12 cellular contexts compared by ENCODE assay signal in genomic region chr10:72107325-72108003, GRCh38. TPM values are rescaled to one million over a fixed set of nuclear protein-coding genes. Genes with fewer than 3 reads are reported as not detected.
A peak's percentile ranks its signal among the peaks of the same experiment; 100 is the strongest.
DNase-seq lines count a peak whose midpoint lies in the region; ATAC-seq and TF ChIP-seq lines count a peak whose summit lies in the region.
"Had no signal": no experiment of that assay in that cellular context is flagged by ENCODE, and none has a peak within 500 bp of the region (broad histone marks: within the 10 kb centered on the region; RNA-seq: fewer than 3 reads in every experiment).

No MANE protein-coding gene starts in this region.

- intact Hi-C loops in Calu3 (cut with micrococcal nuclease; ENCODE audit: unreplicated experiment) = no loop called here
- intact Hi-C loops in activated CD4-positive, alpha-beta memory T cell treated with anti-CD3 and anti-CD28 coated beads for 36 hours (cut with micrococcal nuclease) = loop anchor here (1.0 to 5.0 kb wide), 4 partner anchors 10 to 225 kb away; partner anchors contain the start of gene SPOCK2

- ATAC-seq in GM21360 (IDR thresholded peaks at IDR 0.05; ENCODE audit: unreplicated experiment) = no peak

- no peak overlapping the region for H4K8ac ChIP-seq in mesendoderm (ENCODE audit: low read depth, low read length)

- H3K27ac ChIP-seq in mesendoderm (ENCODE audit: low read depth, low read length) = no peak overlapping the region
- H3K27ac ChIP-seq: thoracic aorta had no signal

- CTCF ChIA-PET in Calu3 (lab: Charles Lee) = interaction anchor here (0.6 to 1.5 kb wide), 6 partner anchors 59 to 411 kb away, joined by 3 to 5 read pairs (median 3); no protein-coding TSS in a partner anchor
- CTCF ChIA-PET in activated CD4-positive, alpha-beta memory T cell treated with anti-CD3 and anti-CD28 coated beads for 36 hours (lab: Charles Lee) = interaction anchor here (1.1 to 2.6 kb wide), 3 partner anchors 19 to 232 kb away, joined by 4 to 8 read pairs (median 6); partner anchors contain the start of gene SPOCK2

- POLR2A ChIA-PET in activated CD4-positive, alpha-beta memory T cell treated with anti-CD3 and anti-CD28 coated beads for 36 hours (lab: Charles Lee) = interaction anchor here (2.4 kb wide), 1 partner anchor 19 kb away, joined by 16 read pairs; the partner anchor contains the start of gene SPOCK2

- no peaks in the 10 kb centered on the region for H3K79me2 ChIP-seq in mesendoderm (ENCODE audit: control insufficient read depth, insufficient read depth, low read length)

- H3K27me3 Mint-ChIP-seq in Calu3 (ENCODE audit: unreplicated experiment) (no peaks in the 10 kb centered on the region), HFFc6 (ENCODE audit: insufficient read depth) (no peaks in the 10 kb centered on the region; the same call in 1 of the 2 replicates)
- no peaks in the 10 kb centered on the region for H3K27me3 Mint-ChIP-seq in activated CD4-positive, alpha-beta memory T cell treated with anti-CD3 and anti-CD28 coated beads for 36 hours
- H3K27me3 Mint-ChIP-seq: naive B cell had no signal

- no peak for TF ChIP-seq CTCF in Calu3 (IDR thresholded peaks at IDR 0.05; ENCODE audit: unreplicated experiment)
- TF ChIP-seq CTCF in HFFc6 (IDR thresholded peaks at IDR 0.05) = no peak

- no peak overlapping the region for H3K56ac ChIP-seq in mesendoderm (ENCODE audit: low read length)

- H3K4me1 ChIP-seq in mesendoderm (ENCODE audit: control insufficient read depth, low read depth, low read length) = no peaks in the 10 kb centered on the region

- H3K36me3 Mint-ChIP-seq in Calu3 (ENCODE audit: insufficient read depth, unreplicated experiment) = peaks cover 34% of the 10 kb centered on the region
- peaks cover 13% of the 10 kb centered on the region for H3K36me3 Mint-ChIP-seq in activated CD4-positive, alpha-beta memory T cell treated with anti-CD3 and anti-CD28 coated beads for 36 hours
- peaks cover 7% of the 10 kb centered on the region for H3K36me3 Mint-ChIP-seq in HFFc6 (ENCODE audit: low read depth)

- H3K4me1 Mint-ChIP-seq in Calu3 (ENCODE audit: low read depth, unreplicated experiment) (peaks cover 72% of the 10 kb centered on the region), HFFc6 (ENCODE audit: low read depth) (peaks cover 24% of the 10 kb centered on the region)
- peaks cover 69% of the 10 kb centered on the region for H3K4me1 Mint-ChIP-seq in activated CD4-positive, alpha-beta memory T cell treated with anti-CD3 and anti-CD28 coated beads for 36 hours (ENCODE audit: low read depth)

- no peak overlapping the region for H3K4ac ChIP-seq in mesendoderm (ENCODE audit: low read depth, low read length)

- no peak overlapping the region for H3K4me3 ChIP-seq in mesendoderm (ENCODE audit: low read length)
- H3K4me3 ChIP-seq: thoracic aorta had no signal

- no peak overlapping the region for H2BK120ac ChIP-seq in mesendoderm (ENCODE audit: low read depth, low read length)

- no peak overlapping the region for H3K4me2 ChIP-seq in mesendoderm (ENCODE audit: low read length)

- H2BK5ac ChIP-seq in mesendoderm (ENCODE audit: low read length) = no peak overlapping the region

- WGBS in mesendoderm (ENCODE audit: extremely low coverage, insufficient coverage, low lambda C conversion rate) = no CpG with 5 or more reads among the region's 3 CpGs

- no peaks in the 10 kb centered on the region for H3K36me3 ChIP-seq in mesendoderm (ENCODE audit: control insufficient read depth, insufficient read depth, low read length)
- H3K36me3 ChIP-seq: thoracic aorta had no signal

- H3K79me1 ChIP-seq in mesendoderm (ENCODE audit: low read length) = no peaks in the 10 kb centered on the region

- H3K27me3 ChIP-seq in mesendoderm (ENCODE audit: insufficient read depth, low read length, poor library complexity) = no peaks in the 10 kb centered on the region

- H3K9me3 Mint-ChIP-seq in Calu3 (ENCODE audit: low read depth, unreplicated experiment) = no peaks in the 10 kb centered on the region
- no peaks in the 10 kb centered on the region for H3K9me3 Mint-ChIP-seq in activated CD4-positive, alpha-beta memory T cell treated with anti-CD3 and anti-CD28 coated beads for 36 hours
- no peaks in the 10 kb centered on the region for H3K9me3 Mint-ChIP-seq in HFFc6
- H3K9me3 Mint-ChIP-seq: naive B cell had no signal

- H2AK5ac ChIP-seq in mesendoderm (ENCODE audit: low read length) = no peak overlapping the region

- H3K4me3 Mint-ChIP-seq in Calu3 (ENCODE audit: low read depth, unreplicated experiment) = no peak overlapping the region
- peak overlapping the region; percentile 76 for H3K4me3 Mint-ChIP-seq in activated CD4-positive, alpha-beta memory T cell treated with anti-CD3 and anti-CD28 coated beads for 36 hours
- no peak overlapping the region for H3K4me3 Mint-ChIP-seq in HFFc6

- no peak overlapping the region for H3K9ac ChIP-seq in mesendoderm (ENCODE audit: low read length)

- no peak overlapping the region for H3K18ac ChIP-seq in mesendoderm (ENCODE audit: low read length)

- TSS peak; percentile 93 for BruUV-seq in Calu3 (replicated peaks; lab: Mats Ljungman, UMichigan)

- no peak overlapping the region for H4K5ac ChIP-seq in mesendoderm (ENCODE audit: low read length)

- H3K23ac ChIP-seq in mesendoderm (ENCODE audit: low read length) = no peak overlapping the region

- H3K27ac Mint-ChIP-seq in Calu3 (ENCODE audit: unreplicated experiment) (peak overlapping the region; percentile 74), HFFc6 (no peak overlapping the region)
- peak overlapping the region; percentile 97 for H3K27ac Mint-ChIP-seq in activated CD4-positive, alpha-beta memory T cell treated with anti-CD3 and anti-CD28 coated beads for 36 hours

- DNase-seq in Calu3 = peak; percentile 48
- peak; percentile 43 for DNase-seq in HT-29 (ENCODE audit: low spot score)
- DNase-seq in activated CD4-positive, alpha-beta memory T cell treated with anti-CD3 and anti-CD28 coated beads for 36 hours = no peak
- DNase-seq in mesendoderm = peak; percentile 14
- DNase-seq in epidermal melanocyte (ENCODE audit: insufficient read length, low spot score) = no peak
- no peak for DNase-seq in HFFc6
- DNase-seq in activated CD4-positive, alpha-beta T cell treated with anti-CD3 and anti-CD28 coated beads for 4 hours = no peak
- DNase-seq: cerebellar nuclear complex, glutamatergic neuron, naive B cell had no signal

- no peak overlapping the region for H2BK15ac ChIP-seq in mesendoderm (replicated peaks; ENCODE audit: low read depth)

RNA-seq across cellular contexts. Expression of gene SPOCK2, which starts 19.1 kb away (rescaled TPM):
- 162 and 205 TPM in 2 replicates for total RNA-seq in Calu3 (2022)
- 0.08 and 0.34 TPM in 2 replicates for total RNA-seq in HT-29 (2014; rRNA removed; shearing (Covaris generic))
- 100 to 1,000 TPM; 216 to 218 TPM for total RNA-seq in activated CD4-positive, alpha-beta memory T cell treated with anti-CD3 and anti-CD28 coated beads for 36 hours
- polyA plus RNA-seq in mesendoderm (2013, experiment 1 of 2) = 1.2 TPM
- 1.1 TPM for polyA plus RNA-seq in mesendoderm (2013, experiment 2 of 2)
- total RNA-seq in HFFc6 (2021; fragmentation: NEBNext Ultra II Directional; extraction: Animal tissue kit (Norgen Biotek cat#: 25700)) = not detected

Comparison
In these comparisons a context has a peak if more than half of its experiments do, and no peak if none do; other contexts are left out.
1. DNase-seq: peak in Calu3 (single experiment), HT-29 (single experiment) and mesendoderm (single experiment); none in activated CD4-positive, alpha-beta memory T cell treated with anti-CD3 and anti-CD28 coated beads for 36 hours (single experiment), epidermal melanocyte (single experiment), HFFc6 (single experiment) and activated CD4-positive, alpha-beta T cell treated with anti-CD3 and anti-CD28 coated beads for 4 hours (0 of 2).
2. RNA of gene SPOCK2, which starts 19.1 kb away (total RNA-seq): 216 to 218 TPM in activated CD4-positive, alpha-beta memory T cell treated with anti-CD3 and anti-CD28 coated beads for 36 hours and 162 to 205 TPM in Calu3; 0.08 to 0.34 TPM in HT-29 and not detected in HFFc6; every median in the first group is over 100 times any median in the second.